In the genomic region with DNA sequence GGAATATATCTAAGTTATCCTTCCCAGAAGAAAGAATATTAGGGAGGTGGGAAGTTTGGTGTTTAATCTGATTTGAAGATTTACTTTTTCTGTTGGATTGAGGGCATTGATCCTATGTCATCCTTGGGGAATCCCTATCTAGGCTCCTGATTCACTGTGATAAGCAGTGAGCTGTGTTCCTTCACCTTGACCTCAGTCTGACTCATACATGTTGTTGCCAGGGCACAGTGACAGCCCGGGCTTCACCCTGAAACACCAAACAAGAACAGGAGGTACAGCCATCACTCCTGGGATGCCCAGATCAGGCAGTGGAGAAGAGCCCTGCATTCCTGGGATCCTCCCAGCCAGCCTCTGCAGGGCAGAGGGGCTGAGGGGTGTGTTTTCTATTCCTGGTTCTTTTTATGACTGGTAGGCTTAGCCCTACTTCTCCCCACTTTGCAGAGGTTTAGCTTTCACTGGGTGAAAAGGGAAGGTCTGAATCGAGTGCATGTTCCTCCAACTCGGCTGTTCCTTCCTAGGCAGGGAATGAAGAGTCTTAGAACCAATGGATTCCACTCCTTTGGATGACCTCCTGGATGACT, we compare ENCODE assay signal across 3 cellular contexts.
TF ChIP-seq lines count a peak whose summit lies in the region.

No MANE protein-coding gene starts in this region.

TF ChIP-seq in A549, 52 proteins besides CTCF, POLR2A, EP300 and RAD21:
- TF ChIP-seq FOSL2 (IDR thresholded peaks at IDR 0.05) (no peak), FOSL2 (CRISPR knock-in tag; IDR thresholded peaks at IDR 0.05) (peak; percentile 18; the same call in 1 of the 2 replicates), KDM5A (IDR thresholded peaks at IDR 0.05) (no peak), RNF2 (IDR thresholded peaks at IDR 0.05; ENCODE audit: borderline replicate concordance, low read depth) (no peak)

TF ChIP-seq in GM23338, 12 proteins besides CTCF, POLR2A, EP300 and RAD21:
- TF ChIP-seq POLR2AphosphoS5 (IDR thresholded peaks at IDR 0.05; ENCODE audit: low read depth) (no peak), CREB1 (CRISPR knock-in tag; IDR thresholded peaks at IDR 0.05; ENCODE audit: low read depth) (no peak), NANOG (IDR thresholded peaks at IDR 0.05; ENCODE audit: borderline replicate concordance) (no peak)

TF ChIP-seq in endothelial cell of umbilical vein, 7 proteins besides CTCF, POLR2A, EP300 and RAD21:
- peak; percentile 45 for TF ChIP-seq GATA2 (IDR thresholded peaks at IDR 0.05; ENCODE audit: insufficient read depth, insufficient read length, low read depth, low read length)
- no peak for TF ChIP-seq POLR2AphosphoS5 (IDR thresholded peaks at IDR 0.05; ENCODE audit: insufficient read depth, low read depth, low read length)
- TF ChIP-seq JUN (IDR thresholded peaks at IDR 0.05; ENCODE audit: borderline replicate concordance, insufficient read depth, insufficient read length, low read depth) = no peak
